ENCODE assay signal across 1 cellular context in genomic region chr6:158939255-158940170, GRCh38.
TF ChIP-seq lines count a peak whose summit lies in the region.

No MANE protein-coding gene starts in this region.

TF ChIP-seq in SK-N-SH, 30 proteins besides CTCF, POLR2A, EP300 and RAD21 (continued from another document):
- no peak for TF ChIP-seq USF2 (IDR thresholded peaks at IDR 0.05; ENCODE audit: borderline replicate concordance, low read depth, low read length)
- TF ChIP-seq MAX (IDR thresholded peaks at IDR 0.05; ENCODE audit: low read depth), result no peak
- no peak for TF ChIP-seq TAF1 (IDR thresholded peaks at IDR 0.05; ENCODE audit: borderline replicate concordance, low read depth, low read length)
- no peak for TF ChIP-seq FOSL2 (IDR thresholded peaks at IDR 0.05; ENCODE audit: borderline replicate concordance, low read depth)
- TF ChIP-seq YY1 (IDR thresholded peaks at IDR 0.05; ENCODE audit: low read depth), result no peak
- TF ChIP-seq GABPA (IDR thresholded peaks at IDR 0.05; ENCODE audit: low read depth), result no peak
- no peak for TF ChIP-seq MXI1 (IDR thresholded peaks at IDR 0.05; ENCODE audit: low read depth, low read length)
- TF ChIP-seq SMC3 (IDR thresholded peaks at IDR 0.05; ENCODE audit: low read depth, low read length), result no peak
